ENCODE assay signal across 11 cellular contexts in the genomic region with DNA sequence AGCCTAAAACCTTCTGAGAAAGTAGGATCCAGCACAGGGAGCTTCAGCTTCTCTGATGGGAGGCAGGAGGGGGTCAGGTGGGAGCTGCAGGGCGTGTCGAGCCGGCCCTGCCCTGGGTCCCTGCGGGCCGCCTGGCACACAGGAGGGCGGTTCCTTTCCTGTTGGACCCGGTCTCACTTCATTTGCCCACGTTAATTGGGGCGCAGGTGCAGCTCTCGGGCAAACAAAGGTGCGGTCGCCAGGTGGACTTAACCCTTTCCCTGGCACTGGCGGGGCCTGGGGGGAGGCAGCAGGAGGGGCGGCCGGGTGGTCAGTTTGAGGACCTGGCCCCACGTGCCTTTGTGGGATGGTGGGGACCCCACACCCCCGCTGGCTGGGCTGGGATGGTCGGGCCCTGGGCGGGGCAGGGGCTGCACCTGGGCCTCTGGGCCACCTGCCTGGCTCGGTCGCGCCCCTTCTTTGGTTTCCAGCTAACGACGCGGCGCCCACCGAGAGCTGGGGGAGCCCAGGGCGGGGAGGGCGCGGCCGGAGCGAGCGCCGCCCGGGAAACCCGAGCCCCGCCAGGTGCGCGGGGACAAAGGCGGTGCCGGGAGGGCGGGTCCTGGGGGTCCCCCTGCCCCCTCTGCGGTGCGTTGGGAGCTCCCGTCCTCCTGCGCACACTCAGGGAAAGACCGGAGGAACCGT. TPM values are rescaled to one million over a fixed set of nuclear protein-coding genes. Genes with fewer than 3 reads are reported as not detected.
DNase-seq lines count a peak whose midpoint lies in the region; ATAC-seq and TF ChIP-seq lines count a peak whose summit lies in the region.
"Had no signal": no experiment of that assay in that cellular context is flagged by ENCODE, and none has a peak within 500 bp of the region (broad histone marks: within the 10 kb centered on the region; RNA-seq: fewer than 3 reads in every experiment).

No MANE protein-coding gene starts in this region.

- H3K4me3 ChIP-seq in spleen (peak overlapping the region; percentile 6 to 68 (median 26)), SK-N-SH (ENCODE audit: low read depth in 2 of 2, low read length in 1 of 2) (no peak overlapping the region)

- no peaks in the 10 kb centered on the region for H3K36me3 Mint-ChIP-seq in activated naive CD8-positive, alpha-beta T cell treated with anti-CD3 and anti-CD28 coated beads, Interleukin-2, amount 50 U/mL, for 24 hours (ENCODE audit: low read depth)

- H3K4me1 Mint-ChIP-seq in activated naive CD8-positive, alpha-beta T cell treated with anti-CD3 and anti-CD28 coated beads, Interleukin-2, amount 50 U/mL, for 24 hours, result peaks cover 16% of the 10 kb centered on the region

- no peaks in the 10 kb centered on the region for H3K9me3 Mint-ChIP-seq in activated naive CD8-positive, alpha-beta T cell treated with anti-CD3 and anti-CD28 coated beads, Interleukin-2, amount 50 U/mL, for 24 hours

- H3K79me2 ChIP-seq in SK-N-SH (ENCODE audit: insufficient read depth), result no peaks in the 10 kb centered on the region

- no peaks in the 10 kb centered on the region for H3F3A ChIP-seq in SK-N-SH (replicated peaks; ENCODE audit: insufficient read depth)

- no peak overlapping the region for H3K27ac Mint-ChIP-seq in activated naive CD8-positive, alpha-beta T cell treated with anti-CD3 and anti-CD28 coated beads, Interleukin-2, amount 50 U/mL, for 24 hours

- TF ChIP-seq RAD21 in SK-N-SH (IDR thresholded peaks at IDR 0.05; ENCODE audit: low read length), result no peak

- no peaks in the 10 kb centered on the region for H4K20me1 ChIP-seq in SK-N-SH (ENCODE audit: insufficient read depth)

- H2AFZ ChIP-seq in SK-N-SH (ENCODE audit: low read depth), result no peak overlapping the region

- intact Hi-C loops in spleen (cut with DNase I; ENCODE audit: low total_unique reads), result no loop called here

- CTCF ChIA-PET in SK-N-SH (lab: Yijun Ruan, JAX), result interaction anchor here (0.7 to 1.1 kb wide), 2 partner anchors 20 to 104 kb away, joined by 3 read pairs; no protein-coding TSS in a partner anchor

- H3K4me1 ChIP-seq in spleen, result peaks cover 0 to 44% (median 19%) of the 10 kb centered on the region in 6 donors
- H3K4me1 ChIP-seq in SK-N-SH (ENCODE audit: control insufficient read depth in 1 of 2, insufficient read depth in 2 of 2, low read depth in 1 of 2, low read length in 1 of 2), result no peaks in the 10 kb centered on the region

- H3K9me3 ChIP-seq in spleen (no peaks in the 10 kb centered on the region), SK-N-SH (no peaks in the 10 kb centered on the region)

- POLR2A ChIA-PET in SK-N-SH (lab: Yijun Ruan, JAX), result no interaction called here

- no peak for TF ChIP-seq POLR2A in spleen (IDR thresholded peaks at IDR 0.05)

- H3K27ac ChIP-seq in spleen, result peak overlapping the region in 7 of 8 donors; percentile 13 to 90 (median 77)
- no peak overlapping the region for H3K27ac ChIP-seq in SK-N-SH (ENCODE audit: low read depth in 2 of 2, low read length in 1 of 2)
- H3K27ac ChIP-seq: 22Rv1 had no signal

- no peaks in the 10 kb centered on the region for H3K27me3 Mint-ChIP-seq in activated naive CD8-positive, alpha-beta T cell treated with anti-CD3 and anti-CD28 coated beads, Interleukin-2, amount 50 U/mL, for 24 hours

- no peak overlapping the region for H3K4me3 Mint-ChIP-seq in activated naive CD8-positive, alpha-beta T cell treated with anti-CD3 and anti-CD28 coated beads, Interleukin-2, amount 50 U/mL, for 24 hours

- H3K36me3 ChIP-seq in spleen, result no peaks in the 10 kb centered on the region
- no peaks in the 10 kb centered on the region for H3K36me3 ChIP-seq in SK-N-SH (replicated peaks in 1 of 2; ENCODE audit: control insufficient read depth in 1 of 2, insufficient read depth in 2 of 2, low read length in 1 of 2)

- ATAC-seq in activated naive CD8-positive, alpha-beta T cell treated with anti-CD3 and anti-CD28 coated beads, Interleukin-2, amount 50 U/mL, for 24 hours, result peak; percentile 14

- H3K27me3 ChIP-seq in spleen (replicated peaks in 1 of 7), result peaks cover 0 to 34% (median 16%) of the 10 kb centered on the region in 7 donors
- H3K27me3 ChIP-seq in SK-N-SH (ENCODE audit: insufficient read depth), result no peaks in the 10 kb centered on the region

- WGBS in spleen, 5 donors, result 11 to 23% (median 16%) methylated on average over 7 to 48 of the region's 48 CpGs
- WGBS in SK-N-SH (ENCODE audit: low lambda C conversion rate), result 76% methylated on average over 8 of the region's 48 CpGs

- DNase-seq in DMS53 (lab: John Stamatoyannopoulos, UW), result peak; percentile 70
- DNase-seq in DMS53 treated with DMSO at 0.1 percent for 48 hours (lab: John Stamatoyannopoulos, UW; ENCODE audit: unreplicated experiment), result no peak
- peak; percentile 43 for DNase-seq in NCI-H1436 treated with DMSO at 0.1 percent for 48 hours (lab: John Stamatoyannopoulos, UW)
- peak; percentile 39 for DNase-seq in activated naive CD8-positive, alpha-beta T cell treated with anti-CD3 and anti-CD28 coated beads, Interleukin-2, amount 50 U/mL, for 24 hours
- DNase-seq in spleen, result peak; percentile 87
- DNase-seq in NCI-H82 (lab: John Stamatoyannopoulos, UW), result no peak
- no peak for DNase-seq in SK-N-SH
- DNase-seq in NCI-H524 treated with DMSO at 0.1 percent for 48 hours (lab: John Stamatoyannopoulos, UW), result no peak
- DNase-seq: Karpas-422 had no signal

- no peak for TF ChIP-seq CTCF in spleen (IDR thresholded peaks at IDR 0.05 in 8 of 11, conservative IDR thresholded peaks at IDR 0.05 in 3 of 11)
- TF ChIP-seq CTCF in SK-N-SH (IDR thresholded peaks at IDR 0.05), result no peak

- no peak overlapping the region for H3K9ac ChIP-seq in SK-N-SH

- H3K4me2 ChIP-seq in SK-N-SH, result no peak overlapping the region

- TF ChIP-seq EP300 in SK-N-SH (IDR thresholded peaks at IDR 0.05; ENCODE audit: borderline replicate concordance in 1 of 2, low read depth in 1 of 2, low read length in 1 of 2), result no peak

- H3K9me2 ChIP-seq in SK-N-SH, result no peaks in the 10 kb centered on the region

TF ChIP-seq in SK-N-SH, 30 proteins besides CTCF, POLR2A, EP300 and RAD21 (continues in another document):
- TF ChIP-seq RCOR1 (IDR thresholded peaks at IDR 0.05; ENCODE audit: low read length), result no peak
- no peak for TF ChIP-seq GABPA (IDR thresholded peaks at IDR 0.05; ENCODE audit: low read depth)
- no peak for TF ChIP-seq TCF12 (IDR thresholded peaks at IDR 0.05)
- TF ChIP-seq MEF2A (IDR thresholded peaks at IDR 0.05; ENCODE audit: borderline replicate concordance, low read depth), result no peak
- no peak for TF ChIP-seq TAF1 (IDR thresholded peaks at IDR 0.05; ENCODE audit: borderline replicate concordance, low read depth, low read length)
- TF ChIP-seq FOXJ3 (CRISPR knock-in tag; IDR thresholded peaks at IDR 0.05), result no peak
- no peak for TF ChIP-seq JUND (IDR thresholded peaks at IDR 0.05)
- TF ChIP-seq SMC3 (IDR thresholded peaks at IDR 0.05; ENCODE audit: low read depth, low read length), result no peak
- TF ChIP-seq MXI1 (IDR thresholded peaks at IDR 0.05; ENCODE audit: low read depth, low read length), result no peak
- TF ChIP-seq GATA2 (CRISPR knock-in tag; IDR thresholded peaks at IDR 0.05), result no peak
- TF ChIP-seq, protein P1, sequence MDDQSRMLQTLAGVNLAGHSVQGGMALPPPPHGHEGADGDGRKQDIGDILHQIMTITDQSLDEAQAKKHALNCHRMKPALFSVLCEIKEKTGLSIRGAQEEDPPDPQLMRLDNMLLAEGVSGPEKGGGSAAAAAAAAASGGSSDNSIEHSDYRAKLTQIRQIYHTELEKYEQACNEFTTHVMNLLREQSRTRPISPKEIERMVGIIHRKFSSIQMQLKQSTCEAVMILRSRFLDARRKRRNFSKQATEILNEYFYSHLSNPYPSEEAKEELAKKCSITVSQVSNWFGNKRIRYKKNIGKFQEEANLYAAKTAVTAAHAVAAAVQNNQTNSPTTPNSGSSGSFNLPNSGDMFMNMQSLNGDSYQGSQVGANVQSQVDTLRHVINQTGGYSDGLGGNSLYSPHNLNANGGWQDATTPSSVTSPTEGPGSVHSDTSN (IDR thresholded peaks at IDR 0.05), result no peak
- TF ChIP-seq, protein P2, sequence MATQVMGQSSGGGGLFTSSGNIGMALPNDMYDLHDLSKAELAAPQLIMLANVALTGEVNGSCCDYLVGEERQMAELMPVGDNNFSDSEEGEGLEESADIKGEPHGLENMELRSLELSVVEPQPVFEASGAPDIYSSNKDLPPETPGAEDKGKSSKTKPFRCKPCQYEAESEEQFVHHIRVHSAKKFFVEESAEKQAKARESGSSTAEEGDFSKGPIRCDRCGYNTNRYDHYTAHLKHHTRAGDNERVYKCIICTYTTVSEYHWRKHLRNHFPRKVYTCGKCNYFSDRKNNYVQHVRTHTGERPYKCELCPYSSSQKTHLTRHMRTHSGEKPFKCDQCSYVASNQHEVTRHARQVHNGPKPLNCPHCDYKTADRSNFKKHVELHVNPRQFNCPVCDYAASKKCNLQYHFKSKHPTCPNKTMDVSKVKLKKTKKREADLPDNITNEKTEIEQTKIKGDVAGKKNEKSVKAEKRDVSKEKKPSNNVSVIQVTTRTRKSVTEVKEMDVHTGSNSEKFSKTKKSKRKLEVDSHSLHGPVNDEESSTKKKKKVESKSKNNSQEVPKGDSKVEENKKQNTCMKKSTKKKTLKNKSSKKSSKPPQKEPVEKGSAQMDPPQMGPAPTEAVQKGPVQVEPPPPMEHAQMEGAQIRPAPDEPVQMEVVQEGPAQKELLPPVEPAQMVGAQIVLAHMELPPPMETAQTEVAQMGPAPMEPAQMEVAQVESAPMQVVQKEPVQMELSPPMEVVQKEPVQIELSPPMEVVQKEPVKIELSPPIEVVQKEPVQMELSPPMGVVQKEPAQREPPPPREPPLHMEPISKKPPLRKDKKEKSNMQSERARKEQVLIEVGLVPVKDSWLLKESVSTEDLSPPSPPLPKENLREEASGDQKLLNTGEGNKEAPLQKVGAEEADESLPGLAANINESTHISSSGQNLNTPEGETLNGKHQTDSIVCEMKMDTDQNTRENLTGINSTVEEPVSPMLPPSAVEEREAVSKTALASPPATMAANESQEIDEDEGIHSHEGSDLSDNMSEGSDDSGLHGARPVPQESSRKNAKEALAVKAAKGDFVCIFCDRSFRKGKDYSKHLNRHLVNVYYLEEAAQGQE (IDR thresholded peaks at IDR 0.05; ENCODE audit: low read depth, low read length), result no peak
- TF ChIP-seq NFIC (IDR thresholded peaks at IDR 0.05; ENCODE audit: borderline replicate concordance), result no peak
- TF ChIP-seq ELF1 (IDR thresholded peaks at IDR 0.05), result no peak
- no peak for TF ChIP-seq POLR2AphosphoS5 (IDR thresholded peaks at IDR 0.05; ENCODE audit: low read depth, low read length)

RNA-seq across cellular contexts. Expression of gene C1orf159, which starts 20.8 kb away (rescaled TPM):
- 10 to 100 TPM; 12.1 to 22.5 (median 18.7) TPM for total RNA-seq in spleen
- 10 to 100 TPM in 2 of 3 donors, 1 to 10 TPM in 1; 8.5 to 25.7 (median 24.1) TPM for polyA plus RNA-seq in spleen
- 10.1 and 10.2 TPM in 2 replicates for polyA plus RNA-seq in SK-N-SH (2012; rRNA removed)
- 3.0 and 4.9 TPM in 2 replicates for polyA plus RNA-seq in SK-N-SH (2012; cell fraction: cytosol; rRNA removed)
- polyA plus RNA-seq in SK-N-SH (2012; cell fraction: nucleus; rRNA removed), result 57.7 and 66.0 TPM in 2 replicates

RNA-seq across cellular contexts. Expression of gene TTLL10, which starts 37.0 kb away (rescaled TPM):
- total RNA-seq in spleen, result under 1 TPM in 2 of 7 donors, not detected in 5; 0.17 to 0.34 TPM
- polyA plus RNA-seq in spleen (under 1 TPM in 2 of 3 donors, not detected in 1; 0.02 to 0.03 TPM), SK-N-SH (2012; rRNA removed) (not detected in 2 replicates)
- polyA plus RNA-seq in SK-N-SH (2012; cell fraction: cytosol; rRNA removed), result not detected in 2 replicates
- polyA plus RNA-seq in SK-N-SH (2012; cell fraction: nucleus; rRNA removed), result not detected in 2 replicates
- total RNA-seq: osteoblast had no signal

Comparison
In these comparisons a context has a peak if more than half of its experiments do, and no peak if none do; other contexts are left out.
1. DNase-seq: peak in DMS53 (single experiment), NCI-H1436 treated with DMSO at 0.1 percent for 48 hours (single experiment), activated naive CD8-positive, alpha-beta T cell treated with anti-CD3 and anti-CD28 coated beads, Interleukin-2, amount 50 U/mL, for 24 hours (single experiment) and spleen (single experiment); none in DMS53 treated with DMSO at 0.1 percent for 48 hours (single experiment), NCI-H82 (single experiment), SK-N-SH (single experiment) and NCI-H524 treated with DMSO at 0.1 percent for 48 hours (single experiment).
2. H3K27ac ChIP-seq: peak in spleen (7 of 8); none in SK-N-SH (0 of 2).
3. H3K4me3 ChIP-seq: peak in spleen (8 of 8); none in SK-N-SH (0 of 2).